In the genomic region with DNA sequence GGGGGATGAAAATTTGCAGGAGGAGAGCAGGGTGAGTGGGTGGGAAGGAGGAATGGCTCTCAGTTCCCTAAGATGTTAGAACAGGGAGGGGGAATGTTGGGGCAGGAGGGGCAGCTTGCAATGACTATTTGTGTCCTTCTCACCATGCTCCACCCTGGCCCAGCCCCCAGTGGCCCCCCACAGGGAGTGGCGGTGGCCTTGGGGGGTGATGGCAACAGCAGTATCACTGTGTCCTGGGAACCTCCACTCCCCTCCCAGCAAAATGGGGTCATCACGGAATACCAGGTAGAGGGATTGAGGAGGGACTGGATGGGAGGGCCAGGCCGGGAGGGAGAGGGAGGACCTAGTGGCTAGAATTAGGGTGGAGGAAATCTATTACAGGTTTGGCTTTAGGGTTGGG, we compare ENCODE assay signal across 8 cellular contexts. TPM values are rescaled to one million over a fixed set of nuclear protein-coding genes. Genes with fewer than 3 reads are reported as not detected.
DNase-seq lines count a peak whose midpoint lies in the region; ATAC-seq and TF ChIP-seq lines count a peak whose summit lies in the region.

No MANE protein-coding gene starts in this region.

- no peak for DNase-seq in activated naive CD4-positive, alpha-beta T cell treated with anti-CD3 and anti-CD28 coated beads, Interleukin-2, amount 10 ng/mL, durations not matched to agents 7 days and 5 days
- no peak for DNase-seq in activated naive CD4-positive, alpha-beta T cell (lab: John Stamatoyannopoulos, UW)
- no peak for DNase-seq in immature natural killer cell
- DNase-seq in tibial artery, result peak in 1 of 2 donors; percentile 64
- DNase-seq in OCI-M2 (lab: John Stamatoyannopoulos, UW; ENCODE audit: unreplicated experiment), result no peak

- no peak overlapping the region for H3K27ac Mint-ChIP-seq in activated naive CD4-positive, alpha-beta T cell treated with anti-CD3 and anti-CD28 coated beads, Interleukin-2, amount 10 ng/mL, durations not matched to agents 7 days and 5 days
- H3K27ac Mint-ChIP-seq in activated naive CD8-positive, alpha-beta T cell, result peak overlapping the region; percentile 83
- H3K27ac Mint-ChIP-seq in immature natural killer cell, result peak overlapping the region in 3 of 6 donors; percentile 12 to 57 (median 48)

- no peaks in the 10 kb centered on the region for H3K9me3 Mint-ChIP-seq in activated naive CD4-positive, alpha-beta T cell treated with anti-CD3 and anti-CD28 coated beads, Interleukin-2, amount 10 ng/mL, durations not matched to agents 7 days and 5 days
- H3K9me3 Mint-ChIP-seq in activated naive CD8-positive, alpha-beta T cell (ENCODE audit: low read depth), result no peaks in the 10 kb centered on the region
- no peaks in the 10 kb centered on the region for H3K9me3 Mint-ChIP-seq in immature natural killer cell

- CTCF ChIA-PET in activated naive CD4-positive, alpha-beta T cell treated with anti-CD3 and anti-CD28 coated beads, Interleukin-2, amount 10 ng/mL, durations not matched to agents 7 days and 5 days (lab: Charles Lee), result interaction anchor here (1.3 to 1.7 kb wide), 3 partner anchors 9 to 78 kb away, joined by 5 to 9 read pairs (median 6); partner anchors contain the start of genes CCDC15 and ROBO4

- no peaks in the 10 kb centered on the region for H3K9me3 ChIP-seq in tibial artery

- H3K4me3 Mint-ChIP-seq in activated naive CD4-positive, alpha-beta T cell treated with anti-CD3 and anti-CD28 coated beads, Interleukin-2, amount 10 ng/mL, durations not matched to agents 7 days and 5 days, result peak overlapping the region; percentile 79
- H3K4me3 Mint-ChIP-seq in activated naive CD8-positive, alpha-beta T cell, result peak overlapping the region; percentile 80
- H3K4me3 Mint-ChIP-seq in immature natural killer cell, result peak overlapping the region; percentile 64 to 91 (median 82)

- H3K27me3 Mint-ChIP-seq in activated naive CD4-positive, alpha-beta T cell treated with anti-CD3 and anti-CD28 coated beads, Interleukin-2, amount 10 ng/mL, durations not matched to agents 7 days and 5 days, result peaks cover 85% of the 10 kb centered on the region
- peaks cover 24% of the 10 kb centered on the region for H3K27me3 Mint-ChIP-seq in activated naive CD8-positive, alpha-beta T cell
- H3K27me3 Mint-ChIP-seq in immature natural killer cell (ENCODE audit: low read depth in 3 of 3), result peaks cover 14 to 21% (median 16%) of the 10 kb centered on the region in 3 donors

- H3K36me3 Mint-ChIP-seq in activated naive CD4-positive, alpha-beta T cell treated with anti-CD3 and anti-CD28 coated beads, Interleukin-2, amount 10 ng/mL, durations not matched to agents 7 days and 5 days, result no peaks in the 10 kb centered on the region
- H3K36me3 Mint-ChIP-seq in activated naive CD8-positive, alpha-beta T cell, result no peaks in the 10 kb centered on the region
- H3K36me3 Mint-ChIP-seq in immature natural killer cell, result no peaks in the 10 kb centered on the region

- H3K27me3 ChIP-seq in tibial artery, result peaks cover 0 to 43% of the 10 kb centered on the region in 2 donors

- peaks cover 0 to 16% (median 11%) of the 10 kb centered on the region in 4 donors for H3K4me1 ChIP-seq in tibial artery

- TF ChIP-seq CTCF in tibial artery (IDR thresholded peaks at IDR 0.05), result no peak

- intact Hi-C loops in tibial artery (cut with DNase I; ENCODE audit: low total_unique reads), result no loop called here

- ATAC-seq in HG02970 (IDR thresholded peaks at IDR 0.05; ENCODE audit: low FRiP score, unreplicated experiment) (no peak), GM18868 (IDR thresholded peaks at IDR 0.05; ENCODE audit: unreplicated experiment) (no peak)

- peak overlapping the region; percentile 56 to 59 for H3K4me3 ChIP-seq in tibial artery

- no peak overlapping the region for H3K27ac ChIP-seq in tibial artery

- H3K4me1 Mint-ChIP-seq in activated naive CD4-positive, alpha-beta T cell treated with anti-CD3 and anti-CD28 coated beads, Interleukin-2, amount 10 ng/mL, durations not matched to agents 7 days and 5 days, result peaks cover 29% of the 10 kb centered on the region
- H3K4me1 Mint-ChIP-seq in activated naive CD8-positive, alpha-beta T cell (ENCODE audit: low read depth), result peaks cover 11% of the 10 kb centered on the region
- peaks cover 18 to 24% of the 10 kb centered on the region in 2 donors for H3K4me1 Mint-ChIP-seq in immature natural killer cell

- H3K36me3 ChIP-seq in tibial artery, result no peaks in the 10 kb centered on the region

RNA-seq across cellular contexts. Expression of gene ROBO3, which starts 10.2 kb away (rescaled TPM):
- polyA plus RNA-seq in immature natural killer cell, result 1 to 10 TPM; 2.5 to 3.4 (median 2.8) TPM

RNA-seq across cellular contexts. Expression of gene ROBO4, which starts 22.3 kb away (rescaled TPM):
- polyA plus RNA-seq in immature natural killer cell, result not detected

RNA-seq across cellular contexts. Expression of gene HEPN1, which starts 43.6 kb away (rescaled TPM):
- not detected for polyA plus RNA-seq in immature natural killer cell
